ENCODE assay signal across 16 cellular contexts in genomic region chr7:111240371-111240770, GRCh38.
DNase-seq lines count a peak whose midpoint lies in the region; ATAC-seq lines count a peak whose summit lies in the region.
"Had no signal": no experiment of that assay in that cellular context is flagged by ENCODE, and none has a peak within 500 bp of the region (broad histone marks: within the 10 kb centered on the region; RNA-seq: fewer than 3 reads in every experiment).

No MANE protein-coding gene starts in this region.

- H3K36me3 Mint-ChIP-seq in activated naive CD4-positive, alpha-beta T cell treated with anti-CD3 and anti-CD28 coated beads, Interleukin-2, amount 50 U/mL, for 72 hours, result peaks cover 8 to 9% of the 10 kb centered on the region in 2 donors

- no peak overlapping the region for H3K27ac Mint-ChIP-seq in activated naive CD4-positive, alpha-beta T cell treated with anti-CD3 and anti-CD28 coated beads, Interleukin-2, amount 50 U/mL, for 72 hours

- peaks cover 0 to 6% of the 10 kb centered on the region in 2 donors for H3K9me3 Mint-ChIP-seq in activated naive CD4-positive, alpha-beta T cell treated with anti-CD3 and anti-CD28 coated beads, Interleukin-2, amount 50 U/mL, for 72 hours

- ATAC-seq in GM18867 (IDR thresholded peaks at IDR 0.05; ENCODE audit: unreplicated experiment) (peak; percentile 52), GM21515 (IDR thresholded peaks at IDR 0.05; ENCODE audit: unreplicated experiment) (peak; percentile 64), HG02981 (IDR thresholded peaks at IDR 0.05; ENCODE audit: unreplicated experiment) (peak; percentile 72), GM21360 (IDR thresholded peaks at IDR 0.05; ENCODE audit: unreplicated experiment) (no peak), GM18868 (IDR thresholded peaks at IDR 0.05; ENCODE audit: unreplicated experiment) (no peak)
- no peak for ATAC-seq in activated naive CD4-positive, alpha-beta T cell treated with anti-CD3 and anti-CD28 coated beads, Interleukin-2, amount 50 U/mL, for 72 hours
- ATAC-seq: body of pancreas, right cardiac atrium had no signal

- peak; percentile 47 for DNase-seq in SK-N-DZ (ENCODE audit: low spot score)
- no peak for DNase-seq in activated naive CD4-positive, alpha-beta T cell treated with anti-CD3 and anti-CD28 coated beads, Interleukin-2, amount 50 U/mL, for 72 hours (ENCODE audit: low spot score in 2 of 2)
- DNase-seq in HuH-7.5 (ENCODE audit: low spot score), result no peak
- DNase-seq: activated naive CD4-positive, alpha-beta T cell treated with Interleukin-2 at 50 U/mL for 16 hours; body of pancreas; DMS 273 treated with DMSO at 0.1 percent for 48 hours; dorsolateral prefrontal cortex; left ventricle myocardium inferior; PC-9; right cardiac atrium; trophoblast cell had no signal

Comparison
In these comparisons a context has a peak if more than half of its experiments do, and no peak if none do; other contexts are left out.
1. ATAC-seq: peak in GM18867 (single experiment), GM21515 (single experiment) and HG02981 (single experiment); none in GM21360 (single experiment), activated naive CD4-positive, alpha-beta T cell treated with anti-CD3 and anti-CD28 coated beads, Interleukin-2, amount 50 U/mL, for 72 hours (0 of 2) and GM18868 (single experiment).